1 cellular context compared by ENCODE assay signal in genomic region chr11:45803981-45804805, GRCh38.
TF ChIP-seq lines count a peak whose summit lies in the region.

No MANE protein-coding gene starts in this region.

TF ChIP-seq in HepG2, 621 proteins besides CTCF, POLR2A, EP300 and RAD21 (continued from another document and continues in another):
- TF ChIP-seq TFAP4 (IDR thresholded peaks at IDR 0.05; ENCODE audit: borderline replicate concordance, low read depth) (peak; percentile 52; the same call in 1 of the 2 replicates), EED (CRISPR knock-in tag; IDR thresholded peaks at IDR 0.05) (peak; percentile 90; the same call in 1 of the 2 replicates), CEBPB (IDR thresholded peaks at IDR 0.05; ENCODE audit: borderline replicate concordance, low read depth, low read length) (no peak), ZNF24 (IDR thresholded peaks at IDR 0.05) (no peak), ZHX1 (CRISPR knock-in tag; IDR thresholded peaks at IDR 0.05; ENCODE audit: low read depth) (0 out of 2 replicates have a peak, but pooled peaks have one; percentile 25), UBTF (CRISPR knock-in tag; IDR thresholded peaks at IDR 0.05) (peak; percentile 88), ZNF784 (CRISPR knock-in tag; IDR thresholded peaks at IDR 0.05; ENCODE audit: borderline replicate concordance) (peak; percentile 73), TRAFD1 (CRISPR knock-in tag; IDR thresholded peaks at IDR 0.05; ENCODE audit: borderline replicate concordance) (no peak), MLXIP (CRISPR knock-in tag; IDR thresholded peaks at IDR 0.05; ENCODE audit: borderline replicate concordance) (no peak), ZNF225 (CRISPR knock-in tag; IDR thresholded peaks at IDR 0.05) (peak; percentile 22; the same call in 1 of the 2 replicates), ZNF142 (CRISPR knock-in tag; IDR thresholded peaks at IDR 0.05) (0 out of 2 replicates have a peak, but pooled peaks have one; percentile 57), GABPA (IDR thresholded peaks at IDR 0.05; ENCODE audit: low read depth, low read length) (peak; percentile 14), GABPA (CRISPR knock-in tag; IDR thresholded peaks at IDR 0.05; ENCODE audit: low read depth) (no peak), STAG1 (CRISPR knock-in tag; IDR thresholded peaks at IDR 0.05) (no peak), MTF2 (CRISPR knock-in tag; IDR thresholded peaks at IDR 0.05; ENCODE audit: borderline replicate concordance) (peak; percentile 80; the same call in 1 of the 2 replicates), PTBP1 (IDR thresholded peaks at IDR 0.05; ENCODE audit: low read depth, low read length, poor library complexity, severe bottlenecking) (peak; percentile 18), ASH2L (IDR thresholded peaks at IDR 0.05; ENCODE audit: insufficient read length, low read depth, low read length) (peak; percentile 21), REXO4 (CRISPR knock-in tag; IDR thresholded peaks at IDR 0.05; ENCODE audit: borderline replicate concordance) (0 out of 2 replicates have a peak, but pooled peaks have one; percentile 38), ZNF788 (CRISPR knock-in tag; IDR thresholded peaks at IDR 0.05; ENCODE audit: borderline replicate concordance) (peak; percentile 61; the same call in 1 of the 2 replicates), HNF4A (CRISPR knock-in tag; IDR thresholded peaks at IDR 0.05) (no peak), AHDC1 (CRISPR knock-in tag; IDR thresholded peaks at IDR 0.05; ENCODE audit: borderline replicate concordance) (0 out of 2 replicates have a peak, but pooled peaks have one; percentile 38), ARNT2 (CRISPR knock-in tag; IDR thresholded peaks at IDR 0.05; ENCODE audit: low read depth) (no peak), ZNF335 (CRISPR knock-in tag; IDR thresholded peaks at IDR 0.05) (peak; percentile 11; the same call in 1 of the 2 replicates), MAFG (CRISPR knock-in tag; IDR thresholded peaks at IDR 0.05) (no peak), SAP130 (CRISPR knock-in tag; IDR thresholded peaks at IDR 0.05; ENCODE audit: low read depth) (peak; percentile 60), SP4 (CRISPR knock-in tag; IDR thresholded peaks at IDR 0.05) (no peak), ZNF329 (CRISPR knock-in tag; IDR thresholded peaks at IDR 0.05; ENCODE audit: low read depth) (peak; percentile 36; the same call in 1 of the 2 replicates), ZNF720 (CRISPR knock-in tag; IDR thresholded peaks at IDR 0.05) (no peak), GABPB1 (CRISPR knock-in tag; IDR thresholded peaks at IDR 0.05) (peak; percentile 85), DNMT3B (CRISPR knock-in tag; conservative IDR thresholded peaks at IDR 0.05) (no peak), HNRNPLL (IDR thresholded peaks at IDR 0.05; ENCODE audit: low read depth, low read length, poor library complexity, severe bottlenecking) (peak; percentile 33), ZNF850 (CRISPR knock-in tag; conservative IDR thresholded peaks at IDR 0.05) (0 out of 2 replicates have a peak, but pooled peaks have one; percentile 64), RNF2 (conservative IDR thresholded peaks at IDR 0.05; ENCODE audit: low read depth) (peak; percentile 50; the same call in 1 of the 2 replicates)
